11 cellular contexts compared by ENCODE assay signal in genomic region chr10:70324341-70324861, GRCh38. TPM values are rescaled to one million over a fixed set of nuclear protein-coding genes. Genes with fewer than 3 reads are reported as not detected.
DNase-seq lines count a peak whose midpoint lies in the region; ATAC-seq and TF ChIP-seq lines count a peak whose summit lies in the region.
"Had no signal": no experiment of that assay in that cellular context is flagged by ENCODE, and none has a peak within 500 bp of the region (broad histone marks: within the 10 kb centered on the region; RNA-seq: fewer than 3 reads in every experiment).

No MANE protein-coding gene starts in this region.

- POLR2A ChIA-PET in naive thymus-derived CD4-positive, alpha-beta T cell (lab: Charles Lee) = interaction anchor here (0.6 kb wide), 1 partner anchor 343 kb away, joined by 3 read pairs; no protein-coding TSS in a partner anchor

- no peaks in the 10 kb centered on the region for H3K9me3 ChIP-seq in naive thymus-derived CD4-positive, alpha-beta T cell (ENCODE audit: control insufficient read depth in 2 of 3, low read length in 3 of 3)

- H3K27me3 Mint-ChIP-seq in naive thymus-derived CD4-positive, alpha-beta T cell = peaks cover 0 to 3% (median 0%) of the 10 kb centered on the region in 5 donors

- DNase-seq in GM12865 (ENCODE audit: low read depth) (peak; percentile 27), H7 (peak; percentile 76), NCI-H1417 (lab: John Stamatoyannopoulos, UW) (no peak), dermis blood vessel endothelial cell (no peak), occipital lobe (lab: John Stamatoyannopoulos, UW) (no peak)
- peak; percentile 9 for DNase-seq in activated gamma-delta T cell treated with anti-CD3 and anti-CD28 coated beads, Interleukin-2, amount 50 U/mL, for 16 hours (ENCODE audit: low read depth)
- no peak for DNase-seq in naive thymus-derived CD4-positive, alpha-beta T cell
- DNase-seq: effector memory CD4-positive, alpha-beta T cell; midbrain had no signal

- H3K4me1 ChIP-seq in naive thymus-derived CD4-positive, alpha-beta T cell (ENCODE audit: control insufficient read depth in 2 of 2, insufficient read depth in 2 of 2, low read length in 2 of 2) = peaks cover 0 to 19% of the 10 kb centered on the region in 2 donors

- no peaks in the 10 kb centered on the region; the same call in 1 of the 2 replicates for H3K36me3 ChIP-seq in H7 (replicated peaks; ENCODE audit: control insufficient read depth, insufficient read depth, low read length)
- H3K36me3 ChIP-seq in naive thymus-derived CD4-positive, alpha-beta T cell (ENCODE audit: control insufficient read depth in 2 of 3, insufficient read depth in 3 of 3, low read length in 3 of 3) = no peaks in the 10 kb centered on the region

- no peak overlapping the region for H3K4me3 ChIP-seq in GM12865 (ENCODE audit: low read depth, low read length)
- no peak overlapping the region for H3K4me3 ChIP-seq in H7 (ENCODE audit: insufficient read depth, low read depth, low read length)
- H3K4me3 ChIP-seq in naive thymus-derived CD4-positive, alpha-beta T cell (ENCODE audit: low read length) = no peak overlapping the region

- peak; percentile 53 for ATAC-seq in naive thymus-derived CD4-positive, alpha-beta T cell
- ATAC-seq in HG02884 (IDR thresholded peaks at IDR 0.05; ENCODE audit: unreplicated experiment) = no peak

- peaks cover 0 to 35% (median 18%) of the 10 kb centered on the region in 7 donors for H3K4me1 Mint-ChIP-seq in naive thymus-derived CD4-positive, alpha-beta T cell

- peak overlapping the region in 1 of 10 donors; percentile 16 for H3K4me3 Mint-ChIP-seq in naive thymus-derived CD4-positive, alpha-beta T cell

- intact Hi-C loops in naive thymus-derived CD4-positive, alpha-beta T cell (cut with micrococcal nuclease) = no loop called here

- no peaks in the 10 kb centered on the region for H3K27me3 ChIP-seq in H7 (ENCODE audit: control insufficient read depth, insufficient read depth, low read length)
- H3K27me3 ChIP-seq in naive thymus-derived CD4-positive, alpha-beta T cell (ENCODE audit: control insufficient read depth in 2 of 2, insufficient read depth in 2 of 2, low read length in 2 of 2) = no peaks in the 10 kb centered on the region

- H3K36me3 Mint-ChIP-seq in naive thymus-derived CD4-positive, alpha-beta T cell = peaks cover 0 to 16% (median 0%) of the 10 kb centered on the region in 5 donors

- peak overlapping the region in 2 of 9 donors; percentile 12 to 51 for H3K27ac Mint-ChIP-seq in naive thymus-derived CD4-positive, alpha-beta T cell

- CTCF ChIA-PET in naive thymus-derived CD4-positive, alpha-beta T cell (lab: Charles Lee) = no interaction called here

- no peak overlapping the region for H3K27ac ChIP-seq in naive thymus-derived CD4-positive, alpha-beta T cell (ENCODE audit: low read depth, low read length)

- TF ChIP-seq CTCF in GM12865 (IDR thresholded peaks at IDR 0.05; ENCODE audit: insufficient read depth, low read depth, low read length, missing control alignments) = no peak

- H3K9me3 Mint-ChIP-seq in naive thymus-derived CD4-positive, alpha-beta T cell = no peaks in the 10 kb centered on the region

RNA-seq across cellular contexts. Expression of gene NPFFR1, which starts 40.6 kb away (rescaled TPM):
- not detected in 2 replicates for total RNA-seq in H7 (2014; rRNA removed; shearing (Covaris generic))
- total RNA-seq in naive thymus-derived CD4-positive, alpha-beta T cell = under 1 TPM in 1 of 5 experiments, not detected in 4; 0.05 TPM
- polyA plus RNA-seq in naive thymus-derived CD4-positive, alpha-beta T cell = not detected
- total RNA-seq in dermis blood vessel endothelial cell (not detected in 2 replicates), occipital lobe (0.31 TPM)
- total RNA-seq: NCI-H460 had no signal

RNA-seq across cellular contexts. Expression of gene LRRC20, which starts 58.0 kb away (rescaled TPM):
- 26.6 and 27.8 TPM in 2 replicates for total RNA-seq in H7 (2014; rRNA removed; shearing (Covaris generic))
- 1 to 10 TPM; 3.0 to 9.6 (median 3.3) TPM for total RNA-seq in naive thymus-derived CD4-positive, alpha-beta T cell
- 1 to 10 TPM; 3.5 to 3.8 TPM for polyA plus RNA-seq in naive thymus-derived CD4-positive, alpha-beta T cell
- total RNA-seq in dermis blood vessel endothelial cell = 9.0 and 15.0 TPM in 2 replicates
- 21.5 TPM for total RNA-seq in occipital lobe

Comparison
In these comparisons a context has a peak if more than half of its experiments do, and no peak if none do; other contexts are left out.
1. DNase-seq: peak in GM12865 (single experiment), H7 (single experiment) and activated gamma-delta T cell treated with anti-CD3 and anti-CD28 coated beads, Interleukin-2, amount 50 U/mL, for 16 hours (single experiment); none in naive thymus-derived CD4-positive, alpha-beta T cell (0 of 9), NCI-H1417 (0 of 3), dermis blood vessel endothelial cell (single experiment) and occipital lobe (single experiment).